Comparison of ENCODE assay signal across 15 cellular contexts in the genomic region with DNA sequence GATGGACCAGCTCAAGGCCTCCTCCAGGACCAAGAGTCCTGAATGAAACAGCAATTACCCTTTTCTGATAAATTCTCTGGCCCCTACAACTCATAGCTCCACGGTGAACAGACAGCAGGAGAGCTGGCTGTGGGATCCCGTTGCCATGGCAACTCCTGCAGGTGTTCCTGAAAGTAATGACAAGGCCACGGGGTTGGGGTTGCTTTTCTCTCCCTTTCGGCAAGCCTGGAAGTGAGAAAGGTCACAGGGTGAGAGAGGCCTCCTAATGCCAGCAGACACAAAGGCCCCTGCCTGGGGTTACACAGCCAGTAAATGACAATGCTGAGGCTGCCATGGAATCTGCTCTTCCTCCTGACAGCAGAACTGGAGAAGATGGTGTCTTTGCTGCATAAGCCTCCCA.
A peak's percentile ranks its signal among the peaks of the same experiment; 100 is the strongest.
DNase-seq lines count a peak whose midpoint lies in the region; TF ChIP-seq lines count a peak whose summit lies in the region.
"Had no signal": no experiment of that assay in that cellular context is flagged by ENCODE, and none has a peak within 500 bp of the region (broad histone marks: within the 10 kb centered on the region; RNA-seq: fewer than 3 reads in every experiment).

No MANE protein-coding gene starts in this region.

- no peaks in the 10 kb centered on the region for H3K27me3 Mint-ChIP-seq in CD14-positive monocyte (ENCODE audit: low read depth in 3 of 3)
- H3K27me3 Mint-ChIP-seq: B cell had no signal

- H3K27ac Mint-ChIP-seq in CD14-positive monocyte = no peak overlapping the region
- H3K27ac Mint-ChIP-seq: B cell, nephron had no signal

- TF ChIP-seq CTCF in CD14-positive monocyte (IDR thresholded peaks at IDR 0.05) = no peak

- intact Hi-C loops in CD14-positive monocyte (cut with micrococcal nuclease) = no loop called here

- H3K4me1 Mint-ChIP-seq in CD14-positive monocyte = no peaks in the 10 kb centered on the region
- H3K4me1 Mint-ChIP-seq: B cell had no signal

- H3K9me3 Mint-ChIP-seq in CD14-positive monocyte = peaks cover 0 to 3% (median 0%) of the 10 kb centered on the region in 7 donors
- H3K9me3 Mint-ChIP-seq: nephron had no signal

- no peak overlapping the region for H3K4me3 Mint-ChIP-seq in CD14-positive monocyte
- H3K4me3 Mint-ChIP-seq: B cell, nephron had no signal

- peak; percentile 37 for DNase-seq in DMS79 treated with DMSO at 0.1 percent for 48 hours (lab: John Stamatoyannopoulos, UW)
- DNase-seq in NCI-H1105 (lab: John Stamatoyannopoulos, UW) = peak; percentile 51
- DNase-seq in NCI-H774 (lab: John Stamatoyannopoulos, UW) = peak; percentile 26
- peak; percentile 49 for DNase-seq in iPS-NIHi11 (ENCODE audit: low spot score)
- DNase-seq in effector CD4-positive, alpha-beta T cell = no peak
- no peak for DNase-seq in CD14-positive monocyte (ENCODE audit: low spot score)
- DNase-seq in activated CD4-positive, alpha-beta T cell treated with anti-CD3 and anti-CD28 coated beads, Interleukin-2, amount 50 U/mL, for 1 hour = no peak
- DNase-seq: activated CD4-positive, alpha-beta T cell treated with anti-CD3 and anti-CD28 coated beads for 1 hour; activated CD8-positive, alpha-beta memory T cell treated with anti-CD3 and anti-CD28 coated beads, Interleukin-2, amount 50 U/mL, for 4 hours; activated naive CD4-positive, alpha-beta T cell; erythroblast; MV-4-11; T-helper 2 cell had no signal

- H3K36me3 Mint-ChIP-seq in CD14-positive monocyte = no peaks in the 10 kb centered on the region

Comparison
In these comparisons a context has a peak if more than half of its experiments do, and no peak if none do; other contexts are left out.
1. DNase-seq: peak in DMS79 treated with DMSO at 0.1 percent for 48 hours (single experiment), NCI-H1105 (single experiment), NCI-H774 (single experiment) and iPS-NIHi11 (single experiment); none in effector CD4-positive, alpha-beta T cell (single experiment), CD14-positive monocyte (single experiment) and activated CD4-positive, alpha-beta T cell treated with anti-CD3 and anti-CD28 coated beads, Interleukin-2, amount 50 U/mL, for 1 hour (single experiment).